In the genomic region with DNA sequence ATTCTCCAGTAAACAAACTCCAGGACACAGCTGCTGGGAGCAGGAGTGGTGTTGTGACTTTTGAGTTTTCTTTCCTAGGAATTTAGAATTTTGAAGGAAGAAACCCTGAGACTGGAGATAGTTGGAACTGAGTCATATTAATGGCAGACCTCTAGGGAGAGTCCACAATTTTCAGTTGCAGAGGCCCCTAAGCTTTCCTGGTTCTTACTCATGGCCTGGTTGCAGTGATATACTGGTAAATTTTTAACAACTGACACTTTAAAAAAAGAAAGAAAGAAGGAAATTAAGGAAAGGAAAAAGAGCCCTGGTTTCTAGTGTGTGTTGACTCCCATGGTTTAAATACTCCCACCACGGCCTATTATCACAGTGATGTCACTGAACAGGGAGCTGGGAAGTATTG, we compare ENCODE assay signal across 20 cellular contexts. TPM values are rescaled to one million over a fixed set of nuclear protein-coding genes. Genes with fewer than 3 reads are reported as not detected.
DNase-seq lines count a peak whose midpoint lies in the region.
"Had no signal": no experiment of that assay in that cellular context is flagged by ENCODE, and none has a peak within 500 bp of the region (broad histone marks: within the 10 kb centered on the region; RNA-seq: fewer than 3 reads in every experiment).

No MANE protein-coding gene starts in this region.

- DNase-seq in HK-2 (ENCODE audit: unreplicated experiment) = peak; percentile 25
- peak; percentile 26 for DNase-seq in LHCN-M2 (ENCODE audit: low read depth)
- DNase-seq in fibroblast of peridontal ligament (ENCODE audit: extremely low read depth) = peak; percentile 33
- DNase-seq in myocyte (ENCODE audit: low read depth) = peak; percentile 3
- DNase-seq in LoVo (ENCODE audit: low spot score) = no peak
- no peak for DNase-seq in NCI-H187 treated with DMSO at 0.1 percent for 48 hours (lab: John Stamatoyannopoulos, UW)
- no peak for DNase-seq in superior temporal gyrus (ENCODE audit: extremely low spot score)
- no peak for DNase-seq in NCI-H446 (lab: John Stamatoyannopoulos, UW)
- DNase-seq: C1 segment of cervical spinal cord; DMS79; NCI-H1048; NCI-H1436; NCI-H2029 treated with DMSO at 0.1 percent for 48 hours; NCI-H510A; NCI-H748 treated with DMSO at 0.1 percent for 48 hours; NK-92 treated with Interleukin-12 subunit alpha and Interleukin-12 subunit beta, amount 100 ng/mL, for 24 hours; SHP77 treated with DMSO at 0.1 percent for 48 hours had no signal

RNA-seq across cellular contexts. Expression of a gene that starts 59.9 kb away (rescaled TPM):
- total RNA-seq in LHCN-M2 (2014; rRNA removed) (not detected in 2 replicates), myocyte (not detected in 2 replicates)
- not detected for polyA plus RNA-seq in LHCN-M2 (2012)
- not detected for polyA plus RNA-seq in myocyte (2012)
- total RNA-seq: H1, MCF 10A, OCI-LY7 had no signal
- polyA plus RNA-seq: H1 had no signal

Comparison
In these comparisons a context has a peak if more than half of its experiments do, and no peak if none do; other contexts are left out.
1. DNase-seq: peak in HK-2 (single experiment), LHCN-M2 (single experiment), fibroblast of peridontal ligament (single experiment) and myocyte (single experiment); none in LoVo (single experiment), NCI-H187 treated with DMSO at 0.1 percent for 48 hours (single experiment), superior temporal gyrus (single experiment) and NCI-H446 (0 of 2).